In the genomic region with DNA sequence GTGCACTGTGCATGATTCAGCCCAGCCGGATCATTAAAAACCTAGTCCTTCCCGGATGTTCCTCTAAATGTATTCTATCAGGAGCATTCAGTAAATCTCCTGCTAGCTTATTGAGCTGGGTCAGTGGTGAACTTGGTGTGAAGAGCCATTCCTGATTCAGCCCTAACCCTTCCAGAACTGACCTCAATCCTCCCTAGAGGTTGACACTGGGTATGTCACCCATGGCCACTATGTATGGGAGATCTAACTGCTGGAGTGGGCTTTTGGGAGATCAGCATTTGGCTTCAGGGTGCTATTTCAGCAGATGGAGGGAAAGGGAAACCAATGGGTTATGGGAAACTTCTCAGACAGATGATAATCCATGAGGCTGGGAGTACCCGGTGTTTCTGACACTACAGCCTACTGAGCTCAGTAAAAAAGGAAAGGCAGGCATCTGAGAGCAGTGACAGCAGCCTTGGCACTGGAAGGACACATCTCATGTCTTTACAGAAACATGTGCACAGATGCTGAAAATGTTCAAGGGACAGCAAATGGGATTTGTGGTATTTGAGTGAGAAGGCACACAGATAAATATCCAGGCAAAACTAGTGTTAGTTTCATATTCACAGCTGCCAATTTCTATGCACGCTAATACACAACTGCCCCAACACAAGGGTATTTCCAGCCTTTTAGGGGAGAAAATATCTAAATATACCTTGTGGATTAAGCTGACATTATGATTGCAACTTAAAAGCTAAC, we compare ENCODE assay signal across 15 cellular contexts.
DNase-seq lines count a peak whose midpoint lies in the region; ATAC-seq and TF ChIP-seq lines count a peak whose summit lies in the region.
"Had no signal": no experiment of that assay in that cellular context is flagged by ENCODE, and none has a peak within 500 bp of the region (broad histone marks: within the 10 kb centered on the region; RNA-seq: fewer than 3 reads in every experiment).

No MANE protein-coding gene starts in this region.

- TF ChIP-seq CTCF in BE2C (IDR thresholded peaks at IDR 0.05; ENCODE audit: low read depth, low read length) (peak; percentile 21; the same call in 1 of the 2 replicates), epithelial cell of proximal tubule (conservative IDR thresholded peaks at IDR 0.05; ENCODE audit: low read depth, low read length) (peak; percentile 11)

- H3K4me3 ChIP-seq in BE2C (ENCODE audit: low read depth, low read length) (no peak overlapping the region), epithelial cell of proximal tubule (ENCODE audit: low read depth, low read length) (no peak overlapping the region)

- H3K4me1 ChIP-seq in BE2C, result peaks cover 4% of the 10 kb centered on the region

- ATAC-seq in HG03066 (IDR thresholded peaks at IDR 0.05; ENCODE audit: low read depth, unreplicated experiment) (peak; percentile 70), HG03354 (IDR thresholded peaks at IDR 0.05; ENCODE audit: poor library complexity, severe bottlenecking, unreplicated experiment) (no peak), GM18519 (IDR thresholded peaks at IDR 0.05; ENCODE audit: low FRiP score, unreplicated experiment) (no peak)

- no peaks in the 10 kb centered on the region for H3K27me3 ChIP-seq in BE2C

- H3K36me3 ChIP-seq in BE2C, result no peaks in the 10 kb centered on the region

- no peaks in the 10 kb centered on the region for H3K9me3 ChIP-seq in BE2C

- no peak for DNase-seq in BE2C
- peak; percentile 20 for DNase-seq in GM19240 (ENCODE audit: insufficient read length, low spot score)
- no peak for DNase-seq in epithelial cell of proximal tubule (ENCODE audit: low read depth)
- DNase-seq in retina, result no peak
- DNase-seq in NCI-H146 (lab: John Stamatoyannopoulos, UW), result no peak
- DNase-seq: activated T-cell treated with anti-CD3 and anti-CD28 coated beads for 4 hours; central memory CD4-positive, alpha-beta T cell; DMS 273 treated with DMSO at 0.1 percent for 48 hours; KG1; NCI-H187 treated with DMSO at 0.1 percent for 48 hours; NCI-H526; stimulated activated CD4-positive, alpha-beta T cell treated with anti-CD3 and anti-CD28 coated beads, Interleukin-12 subunit alpha, Interleukin-12 subunit beta, amount 100 ng/mL, for 4 hours had no signal
